In genomic region chr9:132761602-132762001, GRCh38 we compare ENCODE assay signal across 8 cellular contexts.
"Had no signal": no experiment of that assay in that cellular context is flagged by ENCODE, and none has a peak within 500 bp of the region (broad histone marks: within the 10 kb centered on the region; RNA-seq: fewer than 3 reads in every experiment).

No MANE protein-coding gene starts in this region.

- DNase-seq: GDM1, GF-D8 had no signal

- FAIRE-seq: G401.6, GM12878, GM12891, GM12892, GM18507, GM19239 had no signal

- H3K4me3 ChIP-seq: GM12878 had no signal

- ATAC-seq: GM12878 had no signal
